ENCODE assay signal across 1 cellular context in genomic region chr10:65555192-65555591, GRCh38.
TF ChIP-seq lines count a peak whose summit lies in the region.

No MANE protein-coding gene starts in this region.

TF ChIP-seq in GM12878, 131 proteins besides CTCF, POLR2A, EP300 and RAD21 (continued from another document):
- TF ChIP-seq GATAD2B (conservative IDR thresholded peaks at IDR 0.05; ENCODE audit: low read depth), result no peak
- no peak for TF ChIP-seq IRF4 (IDR thresholded peaks at IDR 0.05; ENCODE audit: low read depth, low read length)
- TF ChIP-seq RUNX3 (IDR thresholded peaks at IDR 0.05; ENCODE audit: low read length), result no peak
TF ChIP-seq in GM12878: peak in this region for 0.
